8 cellular contexts compared by ENCODE assay signal in genomic region chr12:122021193-122021821, GRCh38. TPM values are rescaled to one million over a fixed set of nuclear protein-coding genes. Genes with fewer than 3 reads are reported as not detected.
DNase-seq lines count a peak whose midpoint lies in the region; TF ChIP-seq lines count a peak whose summit lies in the region.

No MANE protein-coding gene starts in this region.

- no peaks in the 10 kb centered on the region for H3K36me3 ChIP-seq in ascending aorta
- H3K36me3 ChIP-seq in skeletal muscle tissue (ENCODE audit: control insufficient read depth in 3 of 3, insufficient read depth in 3 of 3, low read length in 3 of 3): no peaks in the 10 kb centered on the region

- DNase-seq in EH (ENCODE audit: low read depth): peak; percentile 38
- peak; percentile 22 for DNase-seq in M059J (ENCODE audit: low read depth)
- DNase-seq in ascending aorta (ENCODE audit: low spot score in 2 of 2): no peak
- DNase-seq in NCI-H1048 (lab: John Stamatoyannopoulos, UW): no peak
- no peak for DNase-seq in H4 (ENCODE audit: low spot score)
- DNase-seq in activated gamma-delta T cell treated with Interleukin-2 at 50 U/mL for 16 hours: no peak

- H3K4me3 ChIP-seq in ascending aorta (peak overlapping the region; percentile 77 to 94), iPS-11a (ENCODE audit: low read depth, low read length) (peak overlapping the region; percentile 66), skeletal muscle tissue (ENCODE audit: low read length in 3 of 3) (peak overlapping the region; percentile 52 to 78 (median 76))

- H3K27me3 ChIP-seq in ascending aorta: no peaks in the 10 kb centered on the region
- no peaks in the 10 kb centered on the region for H3K27me3 ChIP-seq in skeletal muscle tissue (ENCODE audit: control insufficient read depth in 3 of 3, insufficient read depth in 3 of 3, low read length in 3 of 3)

- no peak for TF ChIP-seq CTCF in ascending aorta (IDR thresholded peaks at IDR 0.05)

- H3K27ac ChIP-seq in ascending aorta (peak overlapping the region; percentile 57 to 79), skeletal muscle tissue (ENCODE audit: low read depth, low read length) (peak overlapping the region; percentile 44)

- peaks cover 4 to 16% of the 10 kb centered on the region in 2 donors for H3K4me1 ChIP-seq in ascending aorta
- peaks cover 25 to 32% (median 29%) of the 10 kb centered on the region in 3 donors for H3K4me1 ChIP-seq in skeletal muscle tissue (ENCODE audit: control insufficient read depth in 3 of 3, insufficient read depth in 3 of 3, low read length in 3 of 3)

- no peaks in the 10 kb centered on the region for H3K9me3 ChIP-seq in ascending aorta
- H3K9me3 ChIP-seq in skeletal muscle tissue (ENCODE audit: control insufficient read depth in 3 of 3, low read length in 3 of 3): peaks cover 0 to 2% (median 0%) of the 10 kb centered on the region in 3 donors

- intact Hi-C loops in ascending aorta (cut with DNase I): loop anchor here (5.0 kb wide), 1 partner anchor 219 kb away; the partner anchor contains the start of gene SETD1B

- H3K9ac ChIP-seq in skeletal muscle tissue (ENCODE audit: low read depth in 1 of 3, low read length in 3 of 3): peak overlapping the region in 2 of 3 donors; percentile 62 to 85

RNA-seq across cellular contexts. Expression of gene BCL7A, which starts 0.4 kb away (rescaled TPM):
- 3.9 and 4.0 TPM in 2 replicates for total RNA-seq in M059J (2014; rRNA removed; shearing (Covaris generic))
- total RNA-seq in ascending aorta: 3.2 TPM
- total RNA-seq in skeletal muscle tissue: 9.4 TPM
- total RNA-seq in H4 (2014; rRNA removed; shearing (Covaris generic)): 1.5 and 1.8 TPM in 2 replicates

RNA-seq across cellular contexts. Expression of gene MLXIP, which starts 57.2 kb away (rescaled TPM):
- 3.2 and 7.7 TPM in 2 replicates for total RNA-seq in M059J (2014; rRNA removed; shearing (Covaris generic))
- 62.3 TPM for total RNA-seq in ascending aorta
- total RNA-seq in skeletal muscle tissue: 10.4 TPM
- total RNA-seq in H4 (2014; rRNA removed; shearing (Covaris generic)): 4.3 and 5.0 TPM in 2 replicates

Comparison
In these comparisons a context has a peak if more than half of its experiments do, and no peak if none do; other contexts are left out.
1. DNase-seq: peak in EH (single experiment) and M059J (single experiment); none in ascending aorta (0 of 2), NCI-H1048 (single experiment), H4 (single experiment) and activated gamma-delta T cell treated with Interleukin-2 at 50 U/mL for 16 hours (single experiment).
2. Peak in every context shown above with its lines, with median percentiles within 50 percentile points of each other: H3K4me3 ChIP-seq.